1 cellular context compared by ENCODE assay signal in genomic region chr18:50558948-50559749, GRCh38.
TF ChIP-seq lines count a peak whose summit lies in the region.

No MANE protein-coding gene starts in this region.

TF ChIP-seq in HEK293, 187 proteins besides CTCF, POLR2A, EP300 and RAD21 (continued from another document):
- TF ChIP-seq ATF2 (tag by site-specific recombination; IDR thresholded peaks at IDR 0.05; ENCODE audit: low read depth) = no peak
- no peak for TF ChIP-seq BCL6B (tag by site-specific recombination; IDR thresholded peaks at IDR 0.05)
- no peak for TF ChIP-seq ZNF350 (tag by site-specific recombination; IDR thresholded peaks at IDR 0.05)
- no peak for TF ChIP-seq AEBP2 (tag by site-specific recombination; IDR thresholded peaks at IDR 0.05; ENCODE audit: borderline replicate concordance)
- TF ChIP-seq ZNF391 (tag by site-specific recombination; IDR thresholded peaks at IDR 0.05; ENCODE audit: borderline replicate concordance, low read depth) = no peak
